In genomic region chr4:169116270-169116901, GRCh38 we compare ENCODE assay signal across 12 cellular contexts.
DNase-seq lines count a peak whose midpoint lies in the region; ATAC-seq and TF ChIP-seq lines count a peak whose summit lies in the region.
"Had no signal": no experiment of that assay in that cellular context is flagged by ENCODE, and none has a peak within 500 bp of the region (broad histone marks: within the 10 kb centered on the region; RNA-seq: fewer than 3 reads in every experiment).

No MANE protein-coding gene starts in this region.

- ATAC-seq in gastrocnemius medialis (no peak), GM18907 (IDR thresholded peaks at IDR 0.05; ENCODE audit: unreplicated experiment) (no peak), GM18909 (IDR thresholded peaks at IDR 0.05; ENCODE audit: poor library complexity, unreplicated experiment) (no peak)
- ATAC-seq: naive thymus-derived CD8-positive, alpha-beta T cell had no signal

- H3K4me1 ChIP-seq in gastrocnemius medialis: no peaks in the 10 kb centered on the region

- H3K27me3 ChIP-seq in gastrocnemius medialis: no peaks in the 10 kb centered on the region

- TF ChIP-seq CTCF in fibroblast of the aortic adventitia (IDR thresholded peaks at IDR 0.05; ENCODE audit: insufficient read depth, low read length) (no peak), gastrocnemius medialis (IDR thresholded peaks at IDR 0.05 in 4 of 5, conservative IDR thresholded peaks at IDR 0.05 in 1 of 5) (no peak)

- no peaks in the 10 kb centered on the region for H3K9me3 ChIP-seq in gastrocnemius medialis

- H3K4me3 ChIP-seq in fibroblast of the aortic adventitia (ENCODE audit: low read depth, low read length) (no peak overlapping the region), gastrocnemius medialis (no peak overlapping the region)

- peaks cover 0 to 48% of the 10 kb centered on the region in 2 donors for H3K36me3 ChIP-seq in gastrocnemius medialis

- DNase-seq in COLO668 (lab: John Stamatoyannopoulos, UW; ENCODE audit: unreplicated experiment) (peak; percentile 40), SW480 (ENCODE audit: low spot score) (peak; percentile 17), fibroblast of the aortic adventitia (ENCODE audit: low read depth) (peak; percentile 60), pons (ENCODE audit: low spot score) (peak; percentile 88), gastrocnemius medialis (no peak)
- no peak for DNase-seq in central memory CD4-positive, alpha-beta T cell
- DNase-seq: activated CD4-positive, CD25-positive, alpha-beta regulatory T cell treated with anti-CD3 and anti-CD28 coated beads, Interleukin-2, amount 50 U/mL, for 72 hours; AML-193; naive thymus-derived CD8-positive, alpha-beta T cell; NCI-H2227 treated with DMSO at 0.1 percent for 48 hours had no signal

- no peak overlapping the region for H3K27ac ChIP-seq in gastrocnemius medialis

- in situ Hi-C loops in gastrocnemius medialis (cut with MboI; ENCODE audit: low sequenced_read_pairs in 4 of 4): no loop called here

- intact Hi-C loops in gastrocnemius medialis (cut with DNase I; ENCODE audit: low total_unique reads): no loop called here

- TF ChIP-seq POLR2A in gastrocnemius medialis (IDR thresholded peaks at IDR 0.05): no peak

Comparison
In these comparisons a context has a peak if more than half of its experiments do, and no peak if none do; other contexts are left out.
1. DNase-seq: peak in COLO668 (single experiment), SW480 (single experiment), fibroblast of the aortic adventitia (single experiment) and pons (single experiment); none in central memory CD4-positive, alpha-beta T cell (single experiment) and gastrocnemius medialis (0 of 2).